Comparison of ENCODE assay signal across 15 cellular contexts in the genomic region with DNA sequence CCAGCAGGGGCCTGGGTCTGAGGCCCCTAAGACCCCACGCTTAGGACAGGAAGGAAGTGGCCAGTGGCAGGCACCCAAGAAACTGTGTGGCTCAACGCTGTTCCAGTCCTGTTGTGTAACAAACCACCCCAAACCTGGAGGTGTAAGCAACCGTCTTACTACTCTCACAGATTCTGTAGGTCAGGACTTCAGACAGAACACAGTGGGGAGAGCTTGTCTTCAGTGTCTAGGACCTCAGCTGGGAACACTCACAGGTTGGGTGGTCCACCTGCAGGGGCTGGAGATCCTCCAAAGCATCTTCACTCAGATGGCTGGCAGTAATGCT.
"Had no signal": no experiment of that assay in that cellular context is flagged by ENCODE, and none has a peak within 500 bp of the region (broad histone marks: within the 10 kb centered on the region; RNA-seq: fewer than 3 reads in every experiment).

No MANE protein-coding gene starts in this region.

- DNase-seq: esophagus squamous epithelium; foreskin keratinocyte; left colon; left ventricle myocardium superior; naive thymus-derived CD4-positive, alpha-beta T cell; occipital lobe; small intestine; stimulated activated CD4-positive, alpha-beta T cell treated with anti-CD3 and anti-CD28 coated beads, Interleukin-12 subunit alpha, Interleukin-12 subunit beta, amount 100 ng/mL, for 4 hours; stimulated activated CD4-positive, alpha-beta T cell treated with anti-CD3 and anti-CD28 coated beads, Interleukin-2, amount 100 ng/mL, for 48 hours; stimulated activated naive CD4-positive, alpha-beta T cell treated with Interleukin-2 at 50 U/mL for 16 hours had no signal

- ATAC-seq: foreskin keratinocyte; left colon; left ventricle myocardium superior; naive thymus-derived CD4-positive, alpha-beta T cell; pancreas; right cardiac atrium had no signal

- H3K27me3 ChIP-seq: esophagus squamous epithelium, foreskin keratinocyte, pancreas had no signal

- H3K27ac ChIP-seq: esophagus squamous epithelium, foreskin keratinocyte, pancreas had no signal

- H3K4me3 ChIP-seq: esophagus squamous epithelium, pancreas had no signal

- H3K9me3 ChIP-seq: esophagus squamous epithelium, pancreas had no signal

- H3K36me3 Mint-ChIP-seq: naive thymus-derived CD4-positive, alpha-beta T cell had no signal

- H3K27ac Mint-ChIP-seq: dendritic cell treated with granulocyte-macrophage colony-stimulating factor and Interleukin-4, amounts not matched to agents 40 ng/mL and 50 ng/mL, for 4 days; naive thymus-derived CD4-positive, alpha-beta T cell; progenitor cell of endocrine pancreas had no signal

- H3K36me3 ChIP-seq: esophagus squamous epithelium, pancreas had no signal

- H3K9me3 Mint-ChIP-seq: dendritic cell treated with granulocyte-macrophage colony-stimulating factor and Interleukin-4, amounts not matched to agents 40 ng/mL and 50 ng/mL, for 4 days; naive thymus-derived CD4-positive, alpha-beta T cell; neural crest cell had no signal

- H3K4me3 Mint-ChIP-seq: dendritic cell treated with granulocyte-macrophage colony-stimulating factor and Interleukin-4, amounts not matched to agents 40 ng/mL and 50 ng/mL, for 4 days; naive thymus-derived CD4-positive, alpha-beta T cell; neural crest cell had no signal
